Comparison of ENCODE assay signal across 15 cellular contexts in genomic region chr5:14686517-14686916, GRCh38. TPM values are rescaled to one million over a fixed set of nuclear protein-coding genes. Genes with fewer than 3 reads are reported as not detected.
DNase-seq lines count a peak whose midpoint lies in the region; ATAC-seq and TF ChIP-seq lines count a peak whose summit lies in the region.
"Had no signal": no experiment of that assay in that cellular context is flagged by ENCODE, and none has a peak within 500 bp of the region (broad histone marks: within the 10 kb centered on the region; RNA-seq: fewer than 3 reads in every experiment).

No MANE protein-coding gene starts in this region.

- no peak for TF ChIP-seq POLR2A in esophagus muscularis mucosa (IDR thresholded peaks at IDR 0.05; ENCODE audit: low read depth)

- ATAC-seq in left ventricle myocardium superior (no peak), left colon (peak; percentile 84)

- H3K9me3 ChIP-seq in right atrium auricular region (peaks cover 0 to 8% of the 10 kb centered on the region in 2 donors), esophagus muscularis mucosa (peaks cover 0 to 8% (median 3%) of the 10 kb centered on the region in 4 donors)
- H3K9me3 ChIP-seq: BE2C had no signal

- no peak overlapping the region for H3K4me3 Mint-ChIP-seq in endothelial cell (ENCODE audit: unreplicated experiment)

- peaks cover 40% of the 10 kb centered on the region for H3K36me3 Mint-ChIP-seq in endothelial cell (ENCODE audit: low read depth, unreplicated experiment)

- in situ Hi-C loops in brain microvascular endothelial cell (cut with HindIII; ENCODE audit: low pct_ligation_motif_present, low sequenced_read_pairs) = no loop called here

- H3K27me3 ChIP-seq in right atrium auricular region (no peaks in the 10 kb centered on the region), esophagus muscularis mucosa (no peaks in the 10 kb centered on the region), brain microvascular endothelial cell (replicated peaks) (no peaks in the 10 kb centered on the region)
- H3K27me3 ChIP-seq: BE2C had no signal

- H3K36me3 ChIP-seq in right atrium auricular region (peaks cover 62% of the 10 kb centered on the region), esophagus muscularis mucosa (peaks cover 39 to 79% (median 63%) of the 10 kb centered on the region in 4 donors), brain microvascular endothelial cell (replicated peaks) (peaks cover 24% of the 10 kb centered on the region)

- peak overlapping the region; percentile 43 to 72 for H3K27ac ChIP-seq in right atrium auricular region
- peak overlapping the region; percentile 96 for H3K27ac ChIP-seq in VCaP
- no peak overlapping the region for H3K27ac ChIP-seq in esophagus muscularis mucosa (replicated peaks in 1 of 4)
- no peak overlapping the region for H3K27ac ChIP-seq in brain microvascular endothelial cell
- H3K27ac ChIP-seq: GM23248 had no signal

- H3K9me3 Mint-ChIP-seq in endothelial cell (ENCODE audit: unreplicated experiment) = no peaks in the 10 kb centered on the region

- H3K4me3 ChIP-seq in right atrium auricular region = no peak overlapping the region
- no peak overlapping the region for H3K4me3 ChIP-seq in esophagus muscularis mucosa
- H3K4me3 ChIP-seq in brain microvascular endothelial cell (ENCODE audit: low read depth, low read length) = no peak overlapping the region
- H3K4me3 ChIP-seq: GM23248 had no signal

- TF ChIP-seq CTCF in right atrium auricular region (IDR thresholded peaks at IDR 0.05) (no peak), VCaP (conservative IDR thresholded peaks at IDR 0.05) (no peak), endothelial cell (IDR thresholded peaks at IDR 0.05; ENCODE audit: unreplicated experiment) (no peak), esophagus muscularis mucosa (IDR thresholded peaks at IDR 0.05) (no peak), brain microvascular endothelial cell (IDR thresholded peaks at IDR 0.05; ENCODE audit: low read depth, low read length, missing control alignments) (no peak)

- no peak for TF ChIP-seq EP300 in esophagus muscularis mucosa (IDR thresholded peaks at IDR 0.05)

- H3K4me1 ChIP-seq in right atrium auricular region (peaks cover 0 to 40% of the 10 kb centered on the region in 2 donors), esophagus muscularis mucosa (peaks cover 15 to 38% (median 32%) of the 10 kb centered on the region in 4 donors)
- H3K4me1 ChIP-seq: BE2C had no signal

- H3K4me1 Mint-ChIP-seq in endothelial cell (ENCODE audit: unreplicated experiment) = peaks cover 2% of the 10 kb centered on the region

- no peak overlapping the region for H3K27ac Mint-ChIP-seq in endothelial cell (ENCODE audit: unreplicated experiment)

- H3K27me3 Mint-ChIP-seq in endothelial cell (ENCODE audit: unreplicated experiment) = no peaks in the 10 kb centered on the region
- H3K27me3 Mint-ChIP-seq: CD8-positive, alpha-beta memory T cell had no signal

- DNase-seq in right atrium auricular region (ENCODE audit: low spot score) = no peak
- DNase-seq in left ventricle myocardium superior = no peak
- DNase-seq in left colon = no peak
- DNase-seq in endothelial cell (ENCODE audit: low spot score) = no peak
- DNase-seq in esophagus muscularis mucosa (ENCODE audit: extremely low spot score) = no peak
- DNase-seq in brain microvascular endothelial cell = no peak
- DNase-seq: BE2C; CD8-positive, alpha-beta memory T cell; DMS 273 treated with DMSO at 0.1 percent for 48 hours; Kasumi-1; NCI-H1417 treated with DMSO at 0.1 percent for 48 hours; NCI-H2029 treated with DMSO at 0.1 percent for 48 hours; NCI-H2227 treated with DMSO at 0.1 percent for 48 hours had no signal

- intact Hi-C loops in left ventricle myocardium superior (cut with micrococcal nuclease) = loop anchor here (10.0 kb wide), 1 partner anchor 318 kb away; no protein-coding TSS in a partner anchor
- intact Hi-C loops in left colon (cut with DNase I, micrococcal nuclease) = no loop called here
- intact Hi-C loops in esophagus muscularis mucosa (cut with DNase I) = no loop called here

RNA-seq across cellular contexts. Expression of gene OTULIN, which starts 22.0 kb away (rescaled TPM):
- 10 to 100 TPM; 13.9 to 29.9 TPM for total RNA-seq in right atrium auricular region
- total RNA-seq in left ventricle myocardium superior = 23.5 TPM
- 10 to 100 TPM; 24.1 TPM for total RNA-seq in left colon
- 39.7 TPM for total RNA-seq in endothelial cell (ENCODE audit: unreplicated experiment)
- 10 to 100 TPM; 16.9 to 41.1 (median 24.2) TPM for total RNA-seq in esophagus muscularis mucosa

Comparison
In these comparisons a context has a peak if more than half of its experiments do, and no peak if none do; other contexts are left out.
1. H3K27ac ChIP-seq: peak in right atrium auricular region (2 of 2) and VCaP (single experiment); none in esophagus muscularis mucosa (0 of 4) and brain microvascular endothelial cell (single experiment).